25 cellular contexts compared by ENCODE assay signal in genomic region chr17:66720027-66720426, GRCh38.
"Had no signal": no experiment of that assay in that cellular context is flagged by ENCODE, and none has a peak within 500 bp of the region (broad histone marks: within the 10 kb centered on the region; RNA-seq: fewer than 3 reads in every experiment).

No MANE protein-coding gene starts in this region.

- H3K4me3 Mint-ChIP-seq: activated B cell treated with CpG ODN at 0.5 μM for 24 hours; activated CD4-positive, alpha-beta memory T cell treated with anti-CD3 and anti-CD28 coated beads for 36 hours; activated naive CD4-positive, alpha-beta T cell treated with anti-CD3 and anti-CD28 coated beads for 36 hours; brain; neural crest cell; stimulated activated naive CD8-positive, alpha-beta T cell treated with anti-CD3 and anti-CD28 coated beads, Interleukin-15, amount 100 ng/mL, for 72 hours; T-helper 2 cell treated with Interferon-gamma antibody and Interleukin-4, amounts not matched to agents 5 μg/mL and 100 μg/mL, for 36 hours had no signal

- H3K9me3 Mint-ChIP-seq: activated B cell treated with CpG ODN at 0.5 μM for 24 hours; activated CD4-positive, alpha-beta memory T cell treated with anti-CD3 and anti-CD28 coated beads for 36 hours; activated naive CD4-positive, alpha-beta T cell treated with anti-CD3 and anti-CD28 coated beads for 36 hours; activated T-helper 2 cell treated with anti-CD3 and anti-CD28 coated beads, Interferon-gamma antibody, Interleukin-2, Interleukin-4, amounts not matched to agents 10 μg/mL and 5 μg/mL and 100 μg/mL, durations not matched to agents 14 hours and 24 hours and 36 hours; neural crest cell; stimulated activated naive CD8-positive, alpha-beta T cell treated with anti-CD3 and anti-CD28 coated beads, Interleukin-15, amount 100 ng/mL, for 72 hours; T-helper 2 cell treated with Interferon-gamma antibody and Interleukin-4, amounts not matched to agents 5 μg/mL and 100 μg/mL, for 36 hours had no signal

- H3K9ac ChIP-seq: SK-N-SH had no signal

- H3K9me3 ChIP-seq: esophagus squamous epithelium, psoas muscle, right lobe of liver, SK-N-SH, testis, upper lobe of left lung had no signal

- H3K4me2 ChIP-seq: SK-N-SH had no signal

- FAIRE-seq: endothelial cell of umbilical vein, keratinocyte, small intestine, TTC549 had no signal

- H3K27me3 Mint-ChIP-seq: activated CD4-positive, alpha-beta memory T cell treated with anti-CD3 and anti-CD28 coated beads for 36 hours; brain; stimulated activated naive CD8-positive, alpha-beta T cell treated with anti-CD3 and anti-CD28 coated beads, Interleukin-15, amount 100 ng/mL, for 72 hours had no signal

- H3K27ac ChIP-seq: coronary artery, esophagus squamous epithelium, psoas muscle, right lobe of liver, testis, upper lobe of left lung had no signal

- H3K4me3 ChIP-seq: coronary artery, esophagus squamous epithelium, lung, psoas muscle, right lobe of liver, testis, upper lobe of left lung had no signal

- H3K27ac Mint-ChIP-seq: activated B cell treated with CpG ODN at 0.5 μM for 24 hours; activated CD4-positive, alpha-beta memory T cell treated with anti-CD3 and anti-CD28 coated beads for 36 hours; activated naive CD4-positive, alpha-beta T cell treated with anti-CD3 and anti-CD28 coated beads for 36 hours; T-helper 2 cell treated with Interferon-gamma antibody and Interleukin-4, amounts not matched to agents 5 μg/mL and 100 μg/mL, for 36 hours had no signal

- ATAC-seq: psoas muscle; right lobe of liver; stimulated activated naive CD8-positive, alpha-beta T cell treated with anti-CD3 and anti-CD28 coated beads, Interleukin-15, amount 100 ng/mL, for 72 hours had no signal

- DNase-seq: activated B cell treated with CpG ODN at 0.5 μM for 24 hours; activated CD4-positive, alpha-beta memory T cell treated with anti-CD3 and anti-CD28 coated beads for 36 hours; activated CD4-positive, alpha-beta T cell treated with anti-CD3 and anti-CD28 coated beads for 4 hours; activated naive CD4-positive, alpha-beta T cell treated with anti-CD3 and anti-CD28 coated beads for 36 hours; activated T-cell treated with anti-CD3 and anti-CD28 coated beads, Interleukin-2, amount 50 U/mL, for 1 hour; anterior cingulate cortex; central memory CD4-positive, alpha-beta T cell; esophagus squamous epithelium; psoas muscle; right lobe of liver; SK-N-SH; small intestine; stimulated activated CD4-positive, alpha-beta T cell treated with anti-CD3 and anti-CD28 coated beads, Interleukin-4, amount 100 ng/mL, for 1 hour; stimulated activated naive CD8-positive, alpha-beta T cell treated with anti-CD3 and anti-CD28 coated beads, Interleukin-15, amount 100 ng/mL, for 72 hours; testis; upper lobe of left lung had no signal

- H3K36me3 ChIP-seq: esophagus squamous epithelium, right lobe of liver, upper lobe of left lung had no signal

- H3K4me1 Mint-ChIP-seq: activated B cell treated with CpG ODN at 0.5 μM for 24 hours had no signal

- H3K27me3 ChIP-seq: esophagus squamous epithelium, right lobe of liver, testis, upper lobe of left lung had no signal

- H3K36me3 Mint-ChIP-seq: brain had no signal
